Comparison of ENCODE assay signal across 13 cellular contexts in genomic region chr9:109907810-109908458, GRCh38.
DNase-seq lines count a peak whose midpoint lies in the region; ATAC-seq, FAIRE-seq and TF ChIP-seq lines count a peak whose summit lies in the region.
"Had no signal": no experiment of that assay in that cellular context is flagged by ENCODE, and none has a peak within 500 bp of the region (broad histone marks: within the 10 kb centered on the region; RNA-seq: fewer than 3 reads in every experiment).

No MANE protein-coding gene starts in this region.

- H3K9me3 Mint-ChIP-seq in Caco-2 (ENCODE audit: unreplicated experiment): no peaks in the 10 kb centered on the region

- H3K9me3 ChIP-seq in Karpas-422 (ENCODE audit: low read length) (no peaks in the 10 kb centered on the region), small intestine (ENCODE audit: control insufficient read depth, low read depth) (no peaks in the 10 kb centered on the region), Caco-2 (no peaks in the 10 kb centered on the region)

- H3K27ac Mint-ChIP-seq in Caco-2 (ENCODE audit: unreplicated experiment): no peak overlapping the region

- FAIRE-seq in small intestine (lab: Jason Lieb, UNC): no peak

- BruUV-seq in Caco-2 (replicated peaks; lab: Mats Ljungman, UMichigan): no TSS peak

- no peak overlapping the region for H3K4me3 Mint-ChIP-seq in Caco-2 (ENCODE audit: unreplicated experiment)

- H2AFZ ChIP-seq in Karpas-422 (ENCODE audit: low read length): peak overlapping the region; percentile 10; the same call in 1 of the 2 replicates

- POLR2A ChIA-PET in Caco-2 (lab: Charles Lee): interaction anchor here (0.6 kb wide), 1 partner anchor 181 kb away, joined by 3 read pairs; no protein-coding TSS in a partner anchor

- WGBS in small intestine, 3 donors: 14 to 57% (median 37%) methylated on average over 4 of the region's 4 CpGs

- intact Hi-C loops in Caco-2 (cut with micrococcal nuclease; ENCODE audit: unreplicated experiment): no loop called here

- H4K20me1 ChIP-seq in Karpas-422 (ENCODE audit: insufficient read depth, low read depth, low read length): no peaks in the 10 kb centered on the region

- H3K79me2 ChIP-seq in Karpas-422 (ENCODE audit: low read length): no peaks in the 10 kb centered on the region

- no peaks in the 10 kb centered on the region for H3K4me1 Mint-ChIP-seq in Caco-2 (ENCODE audit: low read depth, unreplicated experiment)

- H3K4me1 ChIP-seq in Karpas-422 (ENCODE audit: low read length): peaks cover 16% of the 10 kb centered on the region
- H3K4me1 ChIP-seq in small intestine (ENCODE audit: control insufficient read depth in 2 of 2, insufficient read depth in 1 of 2, low read depth in 1 of 2, low read length in 1 of 2): peaks cover 4 to 24% of the 10 kb centered on the region in 2 donors
- H3K4me1 ChIP-seq in Caco-2: no peaks in the 10 kb centered on the region

- no peak for DNase-seq in Karpas-422
- peak; percentile 21 for DNase-seq in fibroblast of peridontal ligament (ENCODE audit: extremely low read depth)
- DNase-seq in small intestine: peak; percentile 40
- no peak for DNase-seq in T-helper 2 cell
- no peak for DNase-seq in GDM1 (lab: John Stamatoyannopoulos, UW)
- no peak for DNase-seq in omental fat pad (ENCODE audit: low spot score)
- DNase-seq in Caco-2: no peak
- DNase-seq: NCI-H1105; NCI-H526; stimulated activated CD4-positive, alpha-beta T cell treated with anti-CD3 and anti-CD28 coated beads, Interleukin-15, amount 100 ng/mL, for 24 hours had no signal

- no peaks in the 10 kb centered on the region for H3K9me2 ChIP-seq in Karpas-422 (replicated peaks; ENCODE audit: insufficient read depth, low read length)

- no peak overlapping the region; the same call in 1 of the 2 replicates for H3K27ac ChIP-seq in Karpas-422 (ENCODE audit: low read length)
- peak overlapping the region in 1 of 2 donors; percentile 75 for H3K27ac ChIP-seq in small intestine (ENCODE audit: low read depth in 1 of 2, low read length in 1 of 2)
- H3K27ac ChIP-seq: HL-60 had no signal

- H3K27me3 Mint-ChIP-seq in Caco-2 (ENCODE audit: insufficient read depth, unreplicated experiment): no peaks in the 10 kb centered on the region

- H3K36me3 Mint-ChIP-seq in Caco-2 (ENCODE audit: insufficient read depth, unreplicated experiment): no peaks in the 10 kb centered on the region

- H3K27me3 ChIP-seq in Karpas-422 (ENCODE audit: low read length) (no peaks in the 10 kb centered on the region), small intestine (ENCODE audit: control insufficient read depth in 2 of 2, insufficient read depth in 2 of 2, low read length in 2 of 2) (no peaks in the 10 kb centered on the region), Caco-2 (replicated peaks; ENCODE audit: control insufficient read depth, insufficient read depth, low read length) (no peaks in the 10 kb centered on the region)
- H3K27me3 ChIP-seq: cardiac muscle cell had no signal

- TF ChIP-seq CTCF in omental fat pad (IDR thresholded peaks at IDR 0.05) (no peak), Caco-2 (IDR thresholded peaks at IDR 0.05; ENCODE audit: insufficient read depth in 1 of 2, low read depth in 1 of 2, low read length in 1 of 2, severe bottlenecking in 1 of 2, unreplicated experiment in 1 of 2) (no peak)

- no peak overlapping the region for H3K4me3 ChIP-seq in Karpas-422 (ENCODE audit: low read length)
- no peak overlapping the region for H3K4me3 ChIP-seq in small intestine (ENCODE audit: low read depth in 1 of 2, low read length in 2 of 2)
- no peak overlapping the region for H3K4me3 ChIP-seq in Caco-2 (ENCODE audit: low read depth, low read length)
- H3K4me3 ChIP-seq: cardiac muscle cell had no signal

- no peak overlapping the region for H3K9ac ChIP-seq in Karpas-422 (ENCODE audit: low read length)

- ATAC-seq in GM21360 (IDR thresholded peaks at IDR 0.05; ENCODE audit: unreplicated experiment) (peak; percentile 14), omental fat pad (ENCODE audit: low FRiP score) (no peak)

- no peak overlapping the region for H3K4me2 ChIP-seq in Karpas-422 (ENCODE audit: low read depth, low read length, poor library complexity, severe bottlenecking)

- CTCF ChIA-PET in Caco-2 (lab: Charles Lee): interaction anchor here (1.2 kb wide), 1 partner anchor 142 kb away, joined by 3 read pairs; no protein-coding TSS in a partner anchor

- H3K36me3 ChIP-seq in Karpas-422 (ENCODE audit: insufficient read depth, low read length) (no peaks in the 10 kb centered on the region), small intestine (ENCODE audit: control insufficient read depth in 2 of 2, insufficient read depth in 2 of 2, low read length in 2 of 2) (no peaks in the 10 kb centered on the region), Caco-2 (ENCODE audit: control insufficient read depth, insufficient read depth, low read length) (no peaks in the 10 kb centered on the region)
- H3K36me3 ChIP-seq: cardiac muscle cell had no signal

Comparison
In these comparisons a context has a peak if more than half of its experiments do, and no peak if none do; other contexts are left out.
1. DNase-seq: peak in fibroblast of peridontal ligament (single experiment) and small intestine (single experiment); none in Karpas-422 (single experiment), T-helper 2 cell (0 of 5), GDM1 (single experiment), omental fat pad (single experiment) and Caco-2 (0 of 2).